18 cellular contexts compared by ENCODE assay signal in genomic region chr17:73317554-73318426, GRCh38. TPM values are rescaled to one million over a fixed set of nuclear protein-coding genes. Genes with fewer than 3 reads are reported as not detected.
DNase-seq lines count a peak whose midpoint lies in the region; ATAC-seq and TF ChIP-seq lines count a peak whose summit lies in the region.
"Had no signal": no experiment of that assay in that cellular context is flagged by ENCODE, and none has a peak within 500 bp of the region (broad histone marks: within the 10 kb centered on the region; RNA-seq: fewer than 3 reads in every experiment).

No MANE protein-coding gene starts in this region.

- no peak overlapping the region for H3K27ac Mint-ChIP-seq in activated B cell treated with CpG ODN at 0.5 μM for 24 hours
- no peak overlapping the region for H3K27ac Mint-ChIP-seq in stimulated activated naive CD8-positive, alpha-beta T cell treated with anti-CD3 and anti-CD28 coated beads, Interleukin-15, amount 100 ng/mL, for 72 hours
- H3K27ac Mint-ChIP-seq: activated naive CD4-positive, alpha-beta T cell treated with anti-CD3 and anti-CD28 coated beads for 36 hours had no signal

- intact Hi-C loops in activated B cell treated with CpG ODN at 0.5 μM for 24 hours (cut with micrococcal nuclease), result loop anchor here (10.0 kb wide), 1 partner anchor 887 kb away; the partner anchor contains the start of gene RPL38
- intact Hi-C loops in mucosa of descending colon (cut with DNase I, micrococcal nuclease), result no loop called here
- intact Hi-C loops in dorsolateral prefrontal cortex (cut with DNase I), result no loop called here

- no peaks in the 10 kb centered on the region for H3K9me3 Mint-ChIP-seq in activated B cell treated with CpG ODN at 0.5 μM for 24 hours
- H3K9me3 Mint-ChIP-seq in stimulated activated naive CD8-positive, alpha-beta T cell treated with anti-CD3 and anti-CD28 coated beads, Interleukin-15, amount 100 ng/mL, for 72 hours, result no peaks in the 10 kb centered on the region
- H3K9me3 Mint-ChIP-seq: activated naive CD4-positive, alpha-beta T cell treated with anti-CD3 and anti-CD28 coated beads for 36 hours had no signal

- H3K4me3 ChIP-seq in BLaER1 treated with 17β-estradiol and CSF1 and Interleukin-3, amounts not matched to agents 10 nM and 100 nM, result no peak overlapping the region
- no peak overlapping the region for H3K4me3 ChIP-seq in mucosa of descending colon
- H3K4me3 ChIP-seq in dorsolateral prefrontal cortex, result no peak overlapping the region
- H3K4me3 ChIP-seq: cardiac muscle cell, HAP-1, pancreas, tibial nerve had no signal

- peaks cover 16% of the 10 kb centered on the region for H3K4me1 Mint-ChIP-seq in activated B cell treated with CpG ODN at 0.5 μM for 24 hours
- no peaks in the 10 kb centered on the region for H3K4me1 Mint-ChIP-seq in stimulated activated naive CD8-positive, alpha-beta T cell treated with anti-CD3 and anti-CD28 coated beads, Interleukin-15, amount 100 ng/mL, for 72 hours

- no peaks in the 10 kb centered on the region for H3K36me3 Mint-ChIP-seq in activated B cell treated with CpG ODN at 0.5 μM for 24 hours (ENCODE audit: low read depth)

- peak; percentile 17 for ATAC-seq in HG02678 (IDR thresholded peaks at IDR 0.05; ENCODE audit: unreplicated experiment)
- no peak for ATAC-seq in activated B cell treated with CpG ODN at 0.5 μM for 24 hours (ENCODE audit: low read depth)
- ATAC-seq in mucosa of descending colon, result peak; percentile 25
- no peak for ATAC-seq in stimulated activated naive CD8-positive, alpha-beta T cell treated with anti-CD3 and anti-CD28 coated beads, Interleukin-15, amount 100 ng/mL, for 72 hours

- H3K27me3 ChIP-seq in BLaER1 treated with 17β-estradiol and CSF1 and Interleukin-3, amounts not matched to agents 10 nM and 100 nM, result no peaks in the 10 kb centered on the region
- no peaks in the 10 kb centered on the region for H3K27me3 ChIP-seq in dorsolateral prefrontal cortex
- H3K27me3 ChIP-seq: cardiac muscle cell, pancreas, tibial nerve had no signal

- H3K36me3 ChIP-seq in BLaER1 treated with 17β-estradiol and CSF1 and Interleukin-3, amounts not matched to agents 10 nM and 100 nM, result no peaks in the 10 kb centered on the region
- no peaks in the 10 kb centered on the region for H3K36me3 ChIP-seq in mucosa of descending colon (ENCODE audit: low read depth)
- H3K36me3 ChIP-seq: cardiac muscle cell, HAP-1, pancreas, tibial nerve had no signal

- H3K4me3 Mint-ChIP-seq in activated B cell treated with CpG ODN at 0.5 μM for 24 hours, result peak overlapping the region; percentile 12
- H3K4me3 Mint-ChIP-seq in stimulated activated naive CD8-positive, alpha-beta T cell treated with anti-CD3 and anti-CD28 coated beads, Interleukin-15, amount 100 ng/mL, for 72 hours, result no peak overlapping the region
- H3K4me3 Mint-ChIP-seq: activated naive CD4-positive, alpha-beta T cell treated with anti-CD3 and anti-CD28 coated beads for 36 hours had no signal

- POLR2A ChIA-PET in activated B cell treated with CpG ODN at 0.5 μM for 24 hours (lab: Charles Lee), result no interaction called here

- TF ChIP-seq CTCF in activated B cell treated with CpG ODN at 0.5 μM for 24 hours (IDR thresholded peaks at IDR 0.05), result no peak
- no peak for TF ChIP-seq CTCF in mucosa of descending colon (IDR thresholded peaks at IDR 0.05)
- no peak for TF ChIP-seq CTCF in dorsolateral prefrontal cortex (IDR thresholded peaks at IDR 0.05 in 54 of 56, conservative IDR thresholded peaks at IDR 0.05 in 2 of 56; ENCODE audit: low read depth in 1 of 56, partially characterized antibody in 56 of 56)

- peaks cover 3% of the 10 kb centered on the region for H3K27me3 Mint-ChIP-seq in activated B cell treated with CpG ODN at 0.5 μM for 24 hours
- peaks cover 8% of the 10 kb centered on the region for H3K27me3 Mint-ChIP-seq in stimulated activated naive CD8-positive, alpha-beta T cell treated with anti-CD3 and anti-CD28 coated beads, Interleukin-15, amount 100 ng/mL, for 72 hours

- H3K9me3 ChIP-seq in BLaER1 treated with 17β-estradiol and CSF1 and Interleukin-3, amounts not matched to agents 10 nM and 100 nM (replicated peaks in 1 of 11), result peaks cover 0 to 3% (median 0%) of the 10 kb centered on the region in 11 experiments; a peak in 2 of 22 replicates
- no peaks in the 10 kb centered on the region for H3K9me3 ChIP-seq in mucosa of descending colon
- H3K9me3 ChIP-seq: HAP-1, pancreas had no signal

- CTCF ChIA-PET in activated B cell treated with CpG ODN at 0.5 μM for 24 hours (lab: Charles Lee), result no interaction called here

- peak overlapping the region in 8 of 11 experiments; percentile 29 to 60 (median 42); a peak in 12 of 22 replicates for H3K27ac ChIP-seq in BLaER1 treated with 17β-estradiol and CSF1 and Interleukin-3, amounts not matched to agents 10 nM and 100 nM
- H3K27ac ChIP-seq in dorsolateral prefrontal cortex, result no peak overlapping the region
- H3K27ac ChIP-seq: cardiac muscle cell, epithelial cell of prostate, pancreas, tibial nerve had no signal

- H3K4me2 ChIP-seq in BLaER1 treated with 17β-estradiol and CSF1 and Interleukin-3, amounts not matched to agents 10 nM and 100 nM, result peak overlapping the region; percentile 32 to 86 (median 72); a peak in 20 of 22 replicates

- no peak for DNase-seq in activated B cell treated with CpG ODN at 0.5 μM for 24 hours
- no peak for DNase-seq in mucosa of descending colon
- DNase-seq in stimulated activated naive CD8-positive, alpha-beta T cell treated with anti-CD3 and anti-CD28 coated beads, Interleukin-15, amount 100 ng/mL, for 72 hours, result no peak
- DNase-seq in T1000 (lab: John Stamatoyannopoulos, UW), result no peak
- no peak for DNase-seq in NCI-H1436 treated with DMSO at 0.1 percent for 48 hours (lab: John Stamatoyannopoulos, UW)
- no peak for DNase-seq in dorsolateral prefrontal cortex
- DNase-seq: activated naive CD4-positive, alpha-beta T cell treated with anti-CD3 and anti-CD28 coated beads for 36 hours; hippocampal formation; mammary epithelial cell; NCI-H82; pancreas; SHP77 treated with DMSO at 0.1 percent for 48 hours had no signal

- H4K20me1 ChIP-seq in BLaER1 treated with 17β-estradiol and CSF1 and Interleukin-3, amounts not matched to agents 10 nM and 100 nM, result no peaks in the 10 kb centered on the region

- H3K9ac ChIP-seq in BLaER1 treated with 17β-estradiol and CSF1 and Interleukin-3, amounts not matched to agents 10 nM and 100 nM, result peak overlapping the region in 4 of 11 experiments; percentile 13 to 32 (median 27); a peak in 4 of 22 replicates

- H3K4me1 ChIP-seq in BLaER1 treated with 17β-estradiol and CSF1 and Interleukin-3, amounts not matched to agents 10 nM and 100 nM, result peaks cover 13 to 55% (median 33%) of the 10 kb centered on the region in 10 experiments
- H3K4me1 ChIP-seq in mucosa of descending colon (ENCODE audit: low read depth), result peaks cover 3% of the 10 kb centered on the region

RNA-seq across cellular contexts. Expression of gene CDC42EP4, which starts 6.0 kb away (rescaled TPM):
- total RNA-seq in activated B cell treated with CpG ODN at 0.5 μM for 24 hours (0.61 and 0.95 TPM in 2 replicates), mucosa of descending colon (10 to 100 TPM; 54.6 to 95.2 (median 75.9) TPM), dorsolateral prefrontal cortex (100 to 1,000 TPM in 13 of 120 experiments, 10 to 100 TPM in 107; 47.4 to 222 (median 76.7) TPM)

RNA-seq across cellular contexts. Expression of gene CPSF4L, which starts 56.1 kb away (rescaled TPM):
- not detected in 2 replicates for total RNA-seq in activated B cell treated with CpG ODN at 0.5 μM for 24 hours
- not detected for total RNA-seq in mucosa of descending colon
- 1 to 10 TPM in 2 of 120 experiments, under 1 TPM in 7, not detected in 111; 0.46 to 1.6 (median 0.68) TPM for total RNA-seq in dorsolateral prefrontal cortex
- total RNA-seq: activated naive CD4-positive, alpha-beta T cell treated with anti-CD3 and anti-CD28 coated beads for 36 hours; cardiac muscle cell; mammary epithelial cell; tibial nerve had no signal

Comparison
In these comparisons a context has a peak if more than half of its experiments do, and no peak if none do; other contexts are left out.
1. H3K27ac ChIP-seq: peak in BLaER1 treated with 17β-estradiol and CSF1 and Interleukin-3, amounts not matched to agents 10 nM and 100 nM (8 of 11); none in dorsolateral prefrontal cortex (0 of 59).
2. ATAC-seq: peak in HG02678 (single experiment) and mucosa of descending colon (single experiment); none in activated B cell treated with CpG ODN at 0.5 μM for 24 hours (single experiment) and stimulated activated naive CD8-positive, alpha-beta T cell treated with anti-CD3 and anti-CD28 coated beads, Interleukin-15, amount 100 ng/mL, for 72 hours (single experiment).
3. RNA of gene CDC42EP4, which starts 6.0 kb away (total RNA-seq): 47.4 to 222 TPM in dorsolateral prefrontal cortex and 54.6 to 95.2 TPM in mucosa of descending colon; 0.61 to 0.95 TPM in activated B cell treated with CpG ODN at 0.5 μM for 24 hours; every median in the first group is over 10 times any median in the second.